Comparison of ENCODE assay signal across 25 cellular contexts in genomic region chr3:173793963-173794362, GRCh38.
DNase-seq lines count a peak whose midpoint lies in the region; FAIRE-seq and TF ChIP-seq lines count a peak whose summit lies in the region.
"Had no signal": no experiment of that assay in that cellular context is flagged by ENCODE, and none has a peak within 500 bp of the region (broad histone marks: within the 10 kb centered on the region; RNA-seq: fewer than 3 reads in every experiment).

No MANE protein-coding gene starts in this region.

- no peak for TF ChIP-seq CTCF in astrocyte (IDR thresholded peaks at IDR 0.05; ENCODE audit: insufficient read depth, low read depth, low read length)
- no peak for TF ChIP-seq CTCF in sigmoid colon (IDR thresholded peaks at IDR 0.05)
- TF ChIP-seq CTCF in adrenal gland (IDR thresholded peaks at IDR 0.05), result no peak

- no peaks in the 10 kb centered on the region for H3K79me2 ChIP-seq in astrocyte (ENCODE audit: insufficient read depth, low read length)

- H3K4me2 ChIP-seq in astrocyte (ENCODE audit: low read length), result no peak overlapping the region
- H3K4me2 ChIP-seq: BLaER1 had no signal

- no peaks in the 10 kb centered on the region for H4K20me1 ChIP-seq in astrocyte (ENCODE audit: insufficient read depth, low read length)
- H4K20me1 ChIP-seq: BLaER1 had no signal

- peak; percentile 17 for FAIRE-seq in astrocyte (lab: Jason Lieb, UNC)
- FAIRE-seq: GM18507, H54, HepG2 had no signal

- H3K4me3 Mint-ChIP-seq in astrocyte (ENCODE audit: unreplicated experiment), result no peak overlapping the region
- H3K4me3 Mint-ChIP-seq: CD4-positive, CD25-positive, alpha-beta regulatory T cell had no signal

- no peaks in the 10 kb centered on the region for H3K9me3 Mint-ChIP-seq in astrocyte (ENCODE audit: unreplicated experiment)

- no peak overlapping the region for H3K9ac ChIP-seq in astrocyte (ENCODE audit: low read length)
- H3K9ac ChIP-seq: BLaER1 had no signal

- H3K27ac ChIP-seq in astrocyte (ENCODE audit: low read depth, low read length) (no peak overlapping the region), sigmoid colon (no peak overlapping the region), adrenal gland (no peak overlapping the region)
- H3K27ac ChIP-seq: BLaER1, Peyer's patch had no signal

- no peaks in the 10 kb centered on the region for H3K9me3 ChIP-seq in astrocyte (ENCODE audit: insufficient read depth, low read depth, low read length)
- no peaks in the 10 kb centered on the region for H3K9me3 ChIP-seq in sigmoid colon
- H3K9me3 ChIP-seq in adrenal gland (replicated peaks in 1 of 3), result no peaks in the 10 kb centered on the region
- H3K9me3 ChIP-seq: BLaER1, MG63, Peyer's patch had no signal

- intact Hi-C loops in sigmoid colon (cut with DNase I) (no loop called here), adrenal gland (cut with DNase I) (no loop called here)

- no peaks in the 10 kb centered on the region for H3K36me3 Mint-ChIP-seq in astrocyte (ENCODE audit: low read depth, unreplicated experiment)
- H3K36me3 Mint-ChIP-seq: CD4-positive, CD25-positive, alpha-beta regulatory T cell had no signal

- TF ChIP-seq POLR2A in sigmoid colon (IDR thresholded peaks at IDR 0.05) (no peak), adrenal gland (IDR thresholded peaks at IDR 0.05) (no peak)

- no peaks in the 10 kb centered on the region for H3K4me1 Mint-ChIP-seq in astrocyte (ENCODE audit: low read depth, unreplicated experiment)
- H3K4me1 Mint-ChIP-seq: CD4-positive, CD25-positive, alpha-beta regulatory T cell had no signal

- DNase-seq in NCI-H146 (lab: John Stamatoyannopoulos, UW) (peak; percentile 17), NCI-H146 treated with DMSO at 0.1 percent for 48 hours (lab: John Stamatoyannopoulos, UW; ENCODE audit: unreplicated experiment) (no peak), astrocyte (ENCODE audit: low read depth) (no peak), islet precursor cell (peak; percentile 55), sigmoid colon (no peak), AG08395 (ENCODE audit: low spot score) (no peak), adrenal gland (no peak)
- DNase-seq: 8988T; ACHN; CD4-positive, CD25-positive, alpha-beta regulatory T cell; DMS153; DND-41; Karpas-422; MG63; NCI-H1105 treated with DMSO at 0.1 percent for 48 hours; NCI-H1694; NCI-H2029 treated with DMSO at 0.1 percent for 48 hours; NCI-H446 treated with DMSO at 0.1 percent for 48 hours; NCI-H526; Peyer's patch; SIG-M5 had no signal

- no peaks in the 10 kb centered on the region for H3K27me3 ChIP-seq in astrocyte (ENCODE audit: insufficient read depth, low read length)
- H3K27me3 ChIP-seq in sigmoid colon, result no peaks in the 10 kb centered on the region
- no peaks in the 10 kb centered on the region for H3K27me3 ChIP-seq in adrenal gland
- H3K27me3 ChIP-seq: BLaER1, MG63, Peyer's patch had no signal

- H3K27ac Mint-ChIP-seq in astrocyte (ENCODE audit: unreplicated experiment), result no peak overlapping the region

- H3K36me3 ChIP-seq in astrocyte (ENCODE audit: insufficient read depth, low read length) (no peaks in the 10 kb centered on the region), sigmoid colon (no peaks in the 10 kb centered on the region), adrenal gland (replicated peaks in 1 of 2) (no peaks in the 10 kb centered on the region)
- H3K36me3 ChIP-seq: BLaER1, MG63, Peyer's patch had no signal

- WGBS in sigmoid colon, 2 donors, result 56 to 78% methylated on average over 2 of the region's 2 CpGs
- 67 to 83% (median 77%) methylated on average over 2 of the region's 2 CpGs for WGBS in adrenal gland, 4 donors

- no peaks in the 10 kb centered on the region for H3K4me1 ChIP-seq in astrocyte (ENCODE audit: insufficient read depth, low read length)
- no peaks in the 10 kb centered on the region for H3K4me1 ChIP-seq in sigmoid colon
- no peaks in the 10 kb centered on the region for H3K4me1 ChIP-seq in adrenal gland (replicated peaks in 1 of 2)
- H3K4me1 ChIP-seq: BLaER1, Peyer's patch had no signal

- H2AFZ ChIP-seq in astrocyte (ENCODE audit: low read depth, low read length), result no peak overlapping the region

- no peak for TF ChIP-seq EP300 in sigmoid colon (IDR thresholded peaks at IDR 0.05)

- no peaks in the 10 kb centered on the region for H3K27me3 Mint-ChIP-seq in astrocyte (ENCODE audit: low read depth, unreplicated experiment)
- H3K27me3 Mint-ChIP-seq: CD4-positive, CD25-positive, alpha-beta regulatory T cell had no signal

- H3K4me3 ChIP-seq in astrocyte (ENCODE audit: insufficient read depth, low read depth, low read length) (no peak overlapping the region), sigmoid colon (no peak overlapping the region), adrenal gland (no peak overlapping the region)
- H3K4me3 ChIP-seq: BLaER1, MG63, Peyer's patch had no signal

Comparison
In these comparisons a context has a peak if more than half of its experiments do, and no peak if none do; other contexts are left out.
1. DNase-seq: peak in NCI-H146 (single experiment) and islet precursor cell (single experiment); none in NCI-H146 treated with DMSO at 0.1 percent for 48 hours (single experiment), astrocyte (single experiment), sigmoid colon (single experiment), AG08395 (single experiment) and adrenal gland (0 of 7).